In genomic region chr10:68086910-68087309, GRCh38 we compare ENCODE assay signal across 18 cellular contexts. TPM values are rescaled to one million over a fixed set of nuclear protein-coding genes. Genes with fewer than 3 reads are reported as not detected.
"Had no signal": no experiment of that assay in that cellular context is flagged by ENCODE, and none has a peak within 500 bp of the region (broad histone marks: within the 10 kb centered on the region; RNA-seq: fewer than 3 reads in every experiment).

No MANE protein-coding gene starts in this region.

- H3K27ac ChIP-seq: gastroesophageal sphincter, ovary had no signal

- H3K27me3 Mint-ChIP-seq: activated B cell treated with CpG ODN at 0.5 μM for 24 hours; brain; effector memory CD8-positive, alpha-beta T cell; stimulated activated memory B cell treated with anti-CD40 and anti-IgM and Interleukin-4, amounts not matched to agents 10 μg/mL and 1 μg/mL and 100 μg/mL, for 72 hours had no signal

- H3K9me3 Mint-ChIP-seq: activated B cell treated with CpG ODN at 0.5 μM for 24 hours; activated naive CD8-positive, alpha-beta T cell treated with anti-CD3 and anti-CD28 coated beads, Interleukin-2, amount 10 ng/mL, durations not matched to agents 7 days and 5 days; activated T-cell treated with anti-CD3 and anti-CD28 coated beads, Interleukin-2, amount 50 U/mL, for 72 hours; brain; effector memory CD8-positive, alpha-beta T cell; neural crest cell; stimulated activated memory B cell treated with anti-CD40 and anti-IgM and Interleukin-4, amounts not matched to agents 10 μg/mL and 1 μg/mL and 100 μg/mL, for 72 hours had no signal

- H3K4me3 Mint-ChIP-seq: activated B cell treated with CpG ODN at 0.5 μM for 24 hours; activated CD8-positive, alpha-beta T cell treated with anti-CD3 and anti-CD28 coated beads, Interleukin-2, amount 10 ng/mL, durations not matched to agents 7 days and 5 days; activated naive CD8-positive, alpha-beta T cell treated with anti-CD3 and anti-CD28 coated beads, Interleukin-2, amount 10 ng/mL, durations not matched to agents 7 days and 5 days; activated T-cell treated with anti-CD3 and anti-CD28 coated beads, Interleukin-2, amount 50 U/mL, for 72 hours; brain; effector memory CD8-positive, alpha-beta T cell; neural crest cell; stimulated activated memory B cell treated with anti-CD40 and anti-IgM and Interleukin-4, amounts not matched to agents 10 μg/mL and 1 μg/mL and 100 μg/mL, for 72 hours had no signal

- H3K27me3 ChIP-seq: gastroesophageal sphincter, ovary had no signal

- DNase-seq: activated B cell treated with CpG ODN at 0.5 μM for 24 hours; activated CD4-positive, alpha-beta T cell treated with anti-CD3 and anti-CD28 coated beads for 48 hours; activated CD8-positive, alpha-beta memory T cell treated with anti-CD3 and anti-CD28 coated beads, Interleukin-2, amount 50 U/mL, for 48 hours; activated CD8-positive, alpha-beta T cell treated with anti-CD3 and anti-CD28 coated beads, Interleukin-2, amount 10 ng/mL, durations not matched to agents 7 days and 5 days; activated naive CD8-positive, alpha-beta T cell treated with anti-CD3 and anti-CD28 coated beads, Interleukin-2, amount 10 ng/mL, durations not matched to agents 7 days and 5 days; activated T-cell treated with anti-CD3 and anti-CD28 coated beads, Interleukin-2, amount 50 U/mL, for 72 hours; cortex of kidney; effector memory CD8-positive, alpha-beta T cell; left colon; ovary; stimulated activated CD4-positive, alpha-beta T cell treated with anti-CD3 and anti-CD28 coated beads, Interleukin-2, amount 100 ng/mL, for 48 hours; T-helper 2 cell had no signal

- H3K4me1 ChIP-seq: gastroesophageal sphincter had no signal

- H3K4me3 ChIP-seq: gastroesophageal sphincter, ovary had no signal

- ATAC-seq: activated CD8-positive, alpha-beta T cell treated with anti-CD3 and anti-CD28 coated beads, Interleukin-2, amount 10 ng/mL, durations not matched to agents 7 days and 5 days; activated T-cell treated with anti-CD3 and anti-CD28 coated beads, Interleukin-2, amount 50 U/mL, for 72 hours; effector memory CD8-positive, alpha-beta T cell; gastroesophageal sphincter; left colon; stimulated activated memory B cell treated with anti-CD40 and anti-IgM and Interleukin-4, amounts not matched to agents 10 μg/mL and 1 μg/mL and 100 μg/mL, for 72 hours had no signal

- H3K27ac Mint-ChIP-seq: activated B cell treated with CpG ODN at 0.5 μM for 24 hours; activated CD8-positive, alpha-beta T cell treated with anti-CD3 and anti-CD28 coated beads, Interleukin-2, amount 10 ng/mL, durations not matched to agents 7 days and 5 days; activated naive CD8-positive, alpha-beta T cell treated with anti-CD3 and anti-CD28 coated beads, Interleukin-2, amount 10 ng/mL, durations not matched to agents 7 days and 5 days; activated T-cell treated with anti-CD3 and anti-CD28 coated beads, Interleukin-2, amount 50 U/mL, for 72 hours; effector memory CD8-positive, alpha-beta T cell; stimulated activated memory B cell treated with anti-CD40 and anti-IgM and Interleukin-4, amounts not matched to agents 10 μg/mL and 1 μg/mL and 100 μg/mL, for 72 hours had no signal

- H3K4me1 Mint-ChIP-seq: activated B cell treated with CpG ODN at 0.5 μM for 24 hours; stimulated activated memory B cell treated with anti-CD40 and anti-IgM and Interleukin-4, amounts not matched to agents 10 μg/mL and 1 μg/mL and 100 μg/mL, for 72 hours had no signal

- H3K36me3 Mint-ChIP-seq: activated naive CD8-positive, alpha-beta T cell treated with anti-CD3 and anti-CD28 coated beads, Interleukin-2, amount 10 ng/mL, durations not matched to agents 7 days and 5 days; brain; stimulated activated memory B cell treated with anti-CD40 and anti-IgM and Interleukin-4, amounts not matched to agents 10 μg/mL and 1 μg/mL and 100 μg/mL, for 72 hours had no signal

- H3K36me3 ChIP-seq: gastroesophageal sphincter, ovary had no signal

- H3K9me3 ChIP-seq: gastroesophageal sphincter, ovary had no signal

RNA-seq across cellular contexts. Expression of gene MYPN, which starts 22.4 kb away (rescaled TPM):
- total RNA-seq: activated B cell treated with CpG ODN at 0.5 μM for 24 hours; activated CD8-positive, alpha-beta T cell treated with anti-CD3 and anti-CD28 coated beads, Interleukin-2, amount 10 ng/mL, durations not matched to agents 7 days and 5 days; activated naive CD8-positive, alpha-beta T cell treated with anti-CD3 and anti-CD28 coated beads, Interleukin-2, amount 10 ng/mL, durations not matched to agents 7 days and 5 days; activated T-cell treated with anti-CD3 and anti-CD28 coated beads, Interleukin-2, amount 50 U/mL, for 72 hours; lung microvascular endothelial cell; neural crest cell had no signal
- polyA plus RNA-seq: urinary bladder had no signal
